Comparison of ENCODE assay signal across 1 cellular context in the genomic region with DNA sequence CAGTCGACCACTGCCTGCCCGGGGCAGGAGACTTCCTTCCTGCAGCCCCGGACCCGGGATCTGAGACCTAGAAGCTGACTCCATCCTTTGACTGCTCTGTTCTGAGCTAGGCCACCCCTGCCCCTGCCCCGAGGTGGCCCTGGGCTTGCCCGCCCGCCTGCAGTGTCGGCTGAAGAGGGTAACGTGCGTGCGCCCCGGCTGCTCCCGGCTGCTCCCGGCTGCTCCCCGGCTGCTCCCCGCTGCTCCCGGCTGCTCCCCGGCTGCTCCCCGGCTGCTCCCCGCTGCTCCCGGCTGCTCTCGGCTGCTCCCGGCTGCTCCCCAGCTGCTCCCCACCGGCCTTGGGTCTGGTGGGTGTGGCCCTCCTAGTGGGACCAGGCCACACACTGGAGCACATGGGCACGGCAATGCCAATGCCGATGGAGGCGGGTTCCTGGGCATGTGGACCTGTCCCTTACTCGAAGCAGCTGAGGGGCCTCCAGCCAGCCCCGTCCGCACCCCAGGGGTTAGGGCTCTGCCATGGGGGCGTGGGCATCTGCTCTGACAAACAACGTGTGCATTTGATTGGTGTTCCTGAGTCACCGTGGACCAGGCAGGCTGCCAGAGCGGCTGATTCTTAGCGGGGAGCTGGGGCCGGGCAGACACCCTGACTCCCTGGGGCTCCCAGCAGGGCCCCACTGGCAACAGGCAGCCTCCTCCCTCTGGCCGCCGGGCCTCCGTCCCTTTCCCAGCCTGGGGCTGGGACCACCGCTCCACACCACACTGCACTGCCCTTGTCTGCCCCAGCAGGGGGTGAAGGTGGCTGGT.
TF ChIP-seq lines count a peak whose summit lies in the region.

No MANE protein-coding gene starts in this region.

TF ChIP-seq in HepG2, 621 proteins besides CTCF, POLR2A, EP300 and RAD21 (continued from another document and continues in another):
- TF ChIP-seq, protein P1, sequence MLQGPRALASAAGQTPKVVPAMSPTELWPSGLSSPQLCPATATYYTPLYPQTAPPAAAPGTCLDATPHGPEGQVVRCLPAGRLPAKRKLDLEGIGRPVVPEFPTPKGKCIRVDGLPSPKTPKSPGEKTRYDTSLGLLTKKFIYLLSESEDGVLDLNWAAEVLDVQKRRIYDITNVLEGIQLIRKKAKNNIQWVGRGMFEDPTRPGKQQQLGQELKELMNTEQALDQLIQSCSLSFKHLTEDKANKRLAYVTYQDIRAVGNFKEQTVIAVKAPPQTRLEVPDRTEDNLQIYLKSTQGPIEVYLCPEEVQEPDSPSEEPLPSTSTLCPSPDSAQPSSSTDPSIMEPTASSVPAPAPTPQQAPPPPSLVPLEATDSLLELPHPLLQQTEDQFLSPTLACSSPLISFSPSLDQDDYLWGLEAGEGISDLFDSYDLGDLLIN (CRISPR knock-in tag; IDR thresholded peaks at IDR 0.05; ENCODE audit: borderline replicate concordance), result peak; percentile 12; the same call in 1 of the 2 replicates
- TF ChIP-seq, protein P2, sequence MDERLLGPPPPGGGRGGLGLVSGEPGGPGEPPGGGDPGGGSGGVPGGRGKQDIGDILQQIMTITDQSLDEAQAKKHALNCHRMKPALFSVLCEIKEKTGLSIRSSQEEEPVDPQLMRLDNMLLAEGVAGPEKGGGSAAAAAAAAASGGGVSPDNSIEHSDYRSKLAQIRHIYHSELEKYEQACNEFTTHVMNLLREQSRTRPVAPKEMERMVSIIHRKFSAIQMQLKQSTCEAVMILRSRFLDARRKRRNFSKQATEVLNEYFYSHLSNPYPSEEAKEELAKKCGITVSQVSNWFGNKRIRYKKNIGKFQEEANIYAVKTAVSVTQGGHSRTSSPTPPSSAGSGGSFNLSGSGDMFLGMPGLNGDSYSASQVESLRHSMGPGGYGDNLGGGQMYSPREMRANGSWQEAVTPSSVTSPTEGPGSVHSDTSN (CRISPR knock-in tag; IDR thresholded peaks at IDR 0.05), result no peak
- TF ChIP-seq IRF2 (CRISPR knock-in tag; IDR thresholded peaks at IDR 0.05) (peak; percentile 66; the same call in 1 of the 2 replicates), SNAPC2 (CRISPR knock-in tag; IDR thresholded peaks at IDR 0.05) (no peak; the same call in 1 of the 2 replicates), TBX3 (IDR thresholded peaks at IDR 0.05; ENCODE audit: borderline replicate concordance) (no peak), ZNF253 (CRISPR knock-in tag; IDR thresholded peaks at IDR 0.05; ENCODE audit: borderline replicate concordance) (peak; percentile 56; the same call in 1 of the 2 replicates), ESRRA (CRISPR knock-in tag; IDR thresholded peaks at IDR 0.05; ENCODE audit: low read depth) (no peak; the same call in 1 of the 2 replicates), NFRKB (IDR thresholded peaks at IDR 0.05) (no peak), SATB2 (CRISPR knock-in tag; IDR thresholded peaks at IDR 0.05) (0 out of 2 replicates have a peak, but pooled peaks have one; percentile 76), KDM4B (CRISPR knock-in tag; IDR thresholded peaks at IDR 0.05) (no peak), POLR2AphosphoS5 (IDR thresholded peaks at IDR 0.05; ENCODE audit: low read depth, low read length) (peak; percentile 56; the same call in 1 of the 2 replicates), HOXA3 (CRISPR knock-in tag; IDR thresholded peaks at IDR 0.05) (peak; percentile 52; the same call in 1 of the 2 replicates), ZEB1 (IDR thresholded peaks at IDR 0.05; ENCODE audit: insufficient replicate concordance, low read depth) (no peak), NCOA1 (CRISPR knock-in tag; IDR thresholded peaks at IDR 0.05) (no peak; the same call in none of the 2 replicates), ATRX (CRISPR knock-in tag; IDR thresholded peaks at IDR 0.05; ENCODE audit: borderline replicate concordance) (no peak), ZNF205 (CRISPR knock-in tag; IDR thresholded peaks at IDR 0.05) (no peak), NFATC3 (CRISPR knock-in tag; IDR thresholded peaks at IDR 0.05) (no peak), MXI1 (IDR thresholded peaks at IDR 0.05; ENCODE audit: borderline replicate concordance, low read depth, low read length) (peak; percentile 20; the same call in 1 of the 3 replicates), BRD4 (CRISPR knock-in tag; IDR thresholded peaks at IDR 0.05) (peak; percentile 81; the same call in 1 of the 2 replicates), ZNF652 (CRISPR knock-in tag; IDR thresholded peaks at IDR 0.05; ENCODE audit: borderline replicate concordance, low read depth) (no peak), DNMT1 (CRISPR knock-in tag; IDR thresholded peaks at IDR 0.05) (no peak)
- TF ChIP-seq, protein P3, sequence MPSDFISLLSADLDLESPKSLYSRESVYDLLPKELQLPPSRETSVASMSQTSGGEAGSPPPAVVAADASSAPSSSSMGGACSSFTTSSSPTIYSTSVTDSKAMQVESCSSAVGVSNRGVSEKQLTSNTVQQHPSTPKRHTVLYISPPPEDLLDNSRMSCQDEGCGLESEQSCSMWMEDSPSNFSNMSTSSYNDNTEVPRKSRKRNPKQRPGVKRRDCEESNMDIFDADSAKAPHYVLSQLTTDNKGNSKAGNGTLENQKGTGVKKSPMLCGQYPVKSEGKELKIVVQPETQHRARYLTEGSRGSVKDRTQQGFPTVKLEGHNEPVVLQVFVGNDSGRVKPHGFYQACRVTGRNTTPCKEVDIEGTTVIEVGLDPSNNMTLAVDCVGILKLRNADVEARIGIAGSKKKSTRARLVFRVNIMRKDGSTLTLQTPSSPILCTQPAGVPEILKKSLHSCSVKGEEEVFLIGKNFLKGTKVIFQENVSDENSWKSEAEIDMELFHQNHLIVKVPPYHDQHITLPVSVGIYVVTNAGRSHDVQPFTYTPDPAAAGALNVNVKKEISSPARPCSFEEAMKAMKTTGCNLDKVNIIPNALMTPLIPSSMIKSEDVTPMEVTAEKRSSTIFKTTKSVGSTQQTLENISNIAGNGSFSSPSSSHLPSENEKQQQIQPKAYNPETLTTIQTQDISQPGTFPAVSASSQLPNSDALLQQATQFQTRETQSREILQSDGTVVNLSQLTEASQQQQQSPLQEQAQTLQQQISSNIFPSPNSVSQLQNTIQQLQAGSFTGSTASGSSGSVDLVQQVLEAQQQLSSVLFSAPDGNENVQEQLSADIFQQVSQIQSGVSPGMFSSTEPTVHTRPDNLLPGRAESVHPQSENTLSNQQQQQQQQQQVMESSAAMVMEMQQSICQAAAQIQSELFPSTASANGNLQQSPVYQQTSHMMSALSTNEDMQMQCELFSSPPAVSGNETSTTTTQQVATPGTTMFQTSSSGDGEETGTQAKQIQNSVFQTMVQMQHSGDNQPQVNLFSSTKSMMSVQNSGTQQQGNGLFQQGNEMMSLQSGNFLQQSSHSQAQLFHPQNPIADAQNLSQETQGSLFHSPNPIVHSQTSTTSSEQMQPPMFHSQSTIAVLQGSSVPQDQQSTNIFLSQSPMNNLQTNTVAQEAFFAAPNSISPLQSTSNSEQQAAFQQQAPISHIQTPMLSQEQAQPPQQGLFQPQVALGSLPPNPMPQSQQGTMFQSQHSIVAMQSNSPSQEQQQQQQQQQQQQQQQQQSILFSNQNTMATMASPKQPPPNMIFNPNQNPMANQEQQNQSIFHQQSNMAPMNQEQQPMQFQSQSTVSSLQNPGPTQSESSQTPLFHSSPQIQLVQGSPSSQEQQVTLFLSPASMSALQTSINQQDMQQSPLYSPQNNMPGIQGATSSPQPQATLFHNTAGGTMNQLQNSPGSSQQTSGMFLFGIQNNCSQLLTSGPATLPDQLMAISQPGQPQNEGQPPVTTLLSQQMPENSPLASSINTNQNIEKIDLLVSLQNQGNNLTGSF (CRISPR knock-in tag; IDR thresholded peaks at IDR 0.05), result peak; percentile 57; the same call in 1 of the 2 replicates
- TF ChIP-seq, protein P4, sequence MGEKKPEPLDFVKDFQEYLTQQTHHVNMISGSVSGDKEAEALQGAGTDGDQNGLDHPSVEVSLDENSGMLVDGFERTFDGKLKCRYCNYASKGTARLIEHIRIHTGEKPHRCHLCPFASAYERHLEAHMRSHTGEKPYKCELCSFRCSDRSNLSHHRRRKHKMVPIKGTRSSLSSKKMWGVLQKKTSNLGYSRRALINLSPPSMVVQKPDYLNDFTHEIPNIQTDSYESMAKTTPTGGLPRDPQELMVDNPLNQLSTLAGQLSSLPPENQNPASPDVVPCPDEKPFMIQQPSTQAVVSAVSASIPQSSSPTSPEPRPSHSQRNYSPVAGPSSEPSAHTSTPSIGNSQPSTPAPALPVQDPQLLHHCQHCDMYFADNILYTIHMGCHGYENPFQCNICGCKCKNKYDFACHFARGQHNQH (CRISPR knock-in tag; IDR thresholded peaks at IDR 0.05), result no peak; the same call in 1 of the 2 replicates
- TF ChIP-seq, protein P5, sequence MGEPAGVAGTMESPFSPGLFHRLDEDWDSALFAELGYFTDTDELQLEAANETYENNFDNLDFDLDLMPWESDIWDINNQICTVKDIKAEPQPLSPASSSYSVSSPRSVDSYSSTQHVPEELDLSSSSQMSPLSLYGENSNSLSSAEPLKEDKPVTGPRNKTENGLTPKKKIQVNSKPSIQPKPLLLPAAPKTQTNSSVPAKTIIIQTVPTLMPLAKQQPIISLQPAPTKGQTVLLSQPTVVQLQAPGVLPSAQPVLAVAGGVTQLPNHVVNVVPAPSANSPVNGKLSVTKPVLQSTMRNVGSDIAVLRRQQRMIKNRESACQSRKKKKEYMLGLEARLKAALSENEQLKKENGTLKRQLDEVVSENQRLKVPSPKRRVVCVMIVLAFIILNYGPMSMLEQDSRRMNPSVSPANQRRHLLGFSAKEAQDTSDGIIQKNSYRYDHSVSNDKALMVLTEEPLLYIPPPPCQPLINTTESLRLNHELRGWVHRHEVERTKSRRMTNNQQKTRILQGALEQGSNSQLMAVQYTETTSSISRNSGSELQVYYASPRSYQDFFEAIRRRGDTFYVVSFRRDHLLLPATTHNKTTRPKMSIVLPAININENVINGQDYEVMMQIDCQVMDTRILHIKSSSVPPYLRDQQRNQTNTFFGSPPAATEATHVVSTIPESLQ (CRISPR knock-in tag; conservative IDR thresholded peaks at IDR 0.05), result no peak
- TF ChIP-seq, protein P6, sequence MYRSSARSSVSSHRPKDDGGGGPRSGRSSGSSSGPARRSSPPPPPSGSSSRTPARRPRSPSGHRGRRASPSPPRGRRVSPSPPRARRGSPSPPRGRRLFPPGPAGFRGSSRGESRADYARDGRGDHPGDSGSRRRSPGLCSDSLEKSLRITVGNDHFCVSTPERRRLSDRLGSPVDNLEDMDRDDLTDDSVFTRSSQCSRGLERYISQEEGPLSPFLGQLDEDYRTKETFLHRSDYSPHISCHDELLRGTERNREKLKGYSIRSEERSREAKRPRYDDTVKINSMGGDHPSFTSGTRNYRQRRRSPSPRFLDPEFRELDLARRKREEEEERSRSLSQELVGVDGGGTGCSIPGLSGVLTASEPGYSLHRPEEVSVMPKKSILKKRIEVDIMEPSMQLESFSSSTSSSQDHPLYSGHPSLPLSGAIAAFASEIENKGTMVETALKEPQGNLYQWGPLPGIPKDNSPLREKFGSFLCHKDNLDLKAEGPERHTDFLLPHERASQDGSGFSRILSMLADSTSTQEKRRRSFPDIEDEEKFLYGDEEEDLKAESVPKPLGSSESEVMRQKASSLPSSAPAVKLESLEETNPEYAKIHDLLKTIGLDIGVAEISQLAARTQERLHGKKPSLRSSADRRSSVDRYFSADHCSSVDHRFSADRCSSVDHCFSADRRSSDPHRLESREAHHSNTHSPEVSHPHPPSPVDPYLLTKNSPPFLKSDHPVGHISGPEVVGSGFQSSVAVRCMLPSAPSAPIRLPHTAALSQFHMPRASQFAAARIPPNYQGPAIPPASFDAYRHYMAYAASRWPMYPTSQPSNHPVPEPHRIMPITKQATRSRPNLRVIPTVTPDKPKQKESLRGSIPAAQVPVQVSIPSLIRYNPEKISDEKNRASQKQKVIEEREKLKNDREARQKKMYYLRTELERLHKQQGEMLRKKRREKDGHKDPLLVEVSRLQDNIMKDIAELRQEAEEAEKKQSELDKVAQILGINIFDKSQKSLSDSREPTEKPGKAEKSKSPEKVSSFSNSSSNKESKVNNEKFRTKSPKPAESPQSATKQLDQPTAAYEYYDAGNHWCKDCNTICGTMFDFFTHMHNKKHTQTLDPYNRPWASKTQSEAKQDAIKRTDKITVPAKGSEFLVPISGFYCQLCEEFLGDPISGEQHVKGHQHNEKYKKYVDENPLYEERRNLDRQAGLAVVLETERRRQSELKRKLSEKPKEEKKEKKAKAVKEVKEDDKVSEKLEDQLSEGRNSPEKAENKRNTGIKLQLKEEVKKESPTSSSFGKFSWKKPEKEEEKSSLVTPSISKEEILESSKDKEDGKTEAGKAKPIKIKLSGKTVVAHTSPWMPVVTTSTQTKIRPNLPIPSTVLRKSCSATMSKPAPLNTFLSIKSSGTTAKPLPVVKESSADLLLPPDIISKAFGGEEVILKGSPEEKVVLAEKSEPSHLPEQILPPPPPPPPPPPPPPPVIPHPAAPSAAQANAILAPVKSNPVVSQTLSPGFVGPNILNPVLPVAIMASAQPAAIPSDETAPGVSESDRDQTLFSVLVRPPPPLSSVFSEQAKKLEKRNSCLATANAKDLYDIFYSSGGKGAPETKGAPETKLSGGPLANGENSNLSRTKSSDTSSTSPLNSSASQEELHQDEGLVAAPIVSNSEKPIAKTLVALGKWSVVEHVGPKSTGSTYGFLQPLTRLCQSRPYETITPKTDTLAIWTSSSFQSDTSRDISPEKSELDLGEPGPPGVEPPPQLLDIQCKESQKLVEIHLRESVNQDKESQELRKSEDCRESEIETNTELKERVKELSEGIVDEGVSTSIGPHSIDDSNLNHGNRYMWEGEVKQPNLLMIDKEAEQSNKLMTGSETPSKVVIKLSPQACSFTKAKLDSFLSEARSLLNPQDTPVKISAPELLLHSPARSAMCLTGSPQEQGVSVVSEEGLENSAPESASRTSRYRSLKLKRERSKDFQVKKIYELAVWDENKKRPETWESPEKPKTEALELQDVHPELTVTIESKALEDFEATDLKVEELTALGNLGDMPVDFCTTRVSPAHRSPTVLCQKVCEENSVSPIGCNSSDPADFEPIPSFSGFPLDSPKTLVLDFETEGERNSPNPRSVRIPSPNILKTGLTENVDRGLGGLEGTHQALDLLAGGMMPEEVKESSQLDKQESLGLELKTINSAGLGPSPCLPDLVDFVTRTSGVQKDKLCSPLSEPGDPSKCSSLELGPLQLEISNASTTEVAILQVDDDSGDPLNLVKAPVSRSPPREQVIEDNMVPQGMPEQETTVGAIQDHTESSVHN (CRISPR knock-in tag; IDR thresholded peaks at IDR 0.05), result 0 out of 2 replicates have a peak, but pooled peaks have one; percentile 5
- TF ChIP-seq, protein P7, sequence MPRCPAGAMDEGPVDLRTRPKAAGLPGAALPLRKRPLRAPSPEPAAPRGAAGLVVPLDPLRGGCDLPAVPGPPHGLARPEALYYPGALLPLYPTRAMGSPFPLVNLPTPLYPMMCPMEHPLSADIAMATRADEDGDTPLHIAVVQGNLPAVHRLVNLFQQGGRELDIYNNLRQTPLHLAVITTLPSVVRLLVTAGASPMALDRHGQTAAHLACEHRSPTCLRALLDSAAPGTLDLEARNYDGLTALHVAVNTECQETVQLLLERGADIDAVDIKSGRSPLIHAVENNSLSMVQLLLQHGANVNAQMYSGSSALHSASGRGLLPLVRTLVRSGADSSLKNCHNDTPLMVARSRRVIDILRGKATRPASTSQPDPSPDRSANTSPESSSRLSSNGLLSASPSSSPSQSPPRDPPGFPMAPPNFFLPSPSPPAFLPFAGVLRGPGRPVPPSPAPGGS (CRISPR knock-in tag; IDR thresholded peaks at IDR 0.05), result no peak
- TF ChIP-seq, protein P8, sequence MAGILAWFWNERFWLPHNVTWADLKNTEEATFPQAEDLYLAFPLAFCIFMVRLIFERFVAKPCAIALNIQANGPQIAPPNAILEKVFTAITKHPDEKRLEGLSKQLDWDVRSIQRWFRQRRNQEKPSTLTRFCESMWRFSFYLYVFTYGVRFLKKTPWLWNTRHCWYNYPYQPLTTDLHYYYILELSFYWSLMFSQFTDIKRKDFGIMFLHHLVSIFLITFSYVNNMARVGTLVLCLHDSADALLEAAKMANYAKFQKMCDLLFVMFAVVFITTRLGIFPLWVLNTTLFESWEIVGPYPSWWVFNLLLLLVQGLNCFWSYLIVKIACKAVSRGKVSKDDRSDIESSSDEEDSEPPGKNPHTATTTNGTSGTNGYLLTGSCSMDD (CRISPR knock-in tag; IDR thresholded peaks at IDR 0.05), result no peak
